Comparison of ENCODE assay signal across 9 cellular contexts in genomic region chr6:15901141-15902115, GRCh38.
A peak's percentile ranks its signal among the peaks of the same experiment; 100 is the strongest.
DNase-seq lines count a peak whose midpoint lies in the region; ATAC-seq and TF ChIP-seq lines count a peak whose summit lies in the region.
"Had no signal": no experiment of that assay in that cellular context is flagged by ENCODE, and none has a peak within 500 bp of the region (broad histone marks: within the 10 kb centered on the region; RNA-seq: fewer than 3 reads in every experiment).

No MANE protein-coding gene starts in this region.

- no peak overlapping the region for H3K27ac ChIP-seq in transverse colon
- H3K27ac ChIP-seq: SJSA1 had no signal

- H3K27me3 ChIP-seq in transverse colon: no peaks in the 10 kb centered on the region
- H3K27me3 ChIP-seq: SJSA1 had no signal

- 20 to 42% methylated on average over 1 to 13 of the region's 13 CpGs for WGBS in transverse colon (ENCODE audit: low coverage in 1 of 2), 2 donors

- ATAC-seq in GM18498 (IDR thresholded peaks at IDR 0.05; ENCODE audit: unreplicated experiment) (peak; percentile 90), GM21367 (IDR thresholded peaks at IDR 0.05; ENCODE audit: unreplicated experiment) (peak; percentile 84), HG03469 (IDR thresholded peaks at IDR 0.05; ENCODE audit: unreplicated experiment) (peak; percentile 73)
- ATAC-seq in activated T-cell treated with anti-CD3 and anti-CD28 coated beads, Interleukin-2, amount 50 U/mL, for 4 hours: peak; percentile 89 to 90

- no peak for TF ChIP-seq EP300 in transverse colon (IDR thresholded peaks at IDR 0.05; ENCODE audit: low read depth)

- no peaks in the 10 kb centered on the region for H3K9me3 ChIP-seq in transverse colon
- H3K9me3 ChIP-seq: SJSA1 had no signal

- no peak overlapping the region for H3K4me3 Mint-ChIP-seq in activated T-cell treated with anti-CD3 and anti-CD28 coated beads, Interleukin-2, amount 50 U/mL, for 4 hours

- peaks cover 12% of the 10 kb centered on the region for H3K4me1 Mint-ChIP-seq in activated T-cell treated with anti-CD3 and anti-CD28 coated beads, Interleukin-2, amount 50 U/mL, for 4 hours (ENCODE audit: low read depth)

- intact Hi-C loops in transverse colon (cut with DNase I; ENCODE audit: low total_unique reads): no loop called here

- H3K9me3 Mint-ChIP-seq in activated T-cell treated with anti-CD3 and anti-CD28 coated beads, Interleukin-2, amount 50 U/mL, for 4 hours: no peaks in the 10 kb centered on the region

- DNase-seq in activated T-cell treated with anti-CD3 and anti-CD28 coated beads, Interleukin-2, amount 50 U/mL, for 4 hours: no peak
- DNase-seq in transverse colon (peak; percentile 22), KG1 (lab: John Stamatoyannopoulos, UW) (no peak), NCI-H69 (lab: John Stamatoyannopoulos, UW) (no peak), RKO (ENCODE audit: low spot score) (no peak)

- H3K4me3 ChIP-seq in transverse colon: no peak overlapping the region
- H3K4me3 ChIP-seq: SJSA1 had no signal

- H3K36me3 Mint-ChIP-seq in activated T-cell treated with anti-CD3 and anti-CD28 coated beads, Interleukin-2, amount 50 U/mL, for 4 hours (ENCODE audit: insufficient read depth): no peaks in the 10 kb centered on the region

- TF ChIP-seq POLR2A in transverse colon (IDR thresholded peaks at IDR 0.05): no peak

- TF ChIP-seq CTCF in transverse colon (IDR thresholded peaks at IDR 0.05): peak in 1 of 5 experiments; percentile 25

- peaks cover 0 to 5% (median 2%) of the 10 kb centered on the region in 4 donors for H3K4me1 ChIP-seq in transverse colon
- H3K4me1 ChIP-seq: SJSA1 had no signal

- H3K27me3 Mint-ChIP-seq in activated T-cell treated with anti-CD3 and anti-CD28 coated beads, Interleukin-2, amount 50 U/mL, for 4 hours (ENCODE audit: low read depth): peaks cover 2% of the 10 kb centered on the region

- no peaks in the 10 kb centered on the region for H3K36me3 ChIP-seq in transverse colon
- H3K36me3 ChIP-seq: SJSA1 had no signal

- in situ Hi-C loops in transverse colon (cut with MboI; ENCODE audit: low pct_ligation_motif_present in 1 of 4, low pct_unique_long_range_greater_than_20kb in 1 of 4, low sequenced_read_pairs in 3 of 4): no loop called here
